8 cellular contexts compared by ENCODE assay signal in genomic region chr11:32829680-32830412, GRCh38. TPM values are rescaled to one million over a fixed set of nuclear protein-coding genes. Genes with fewer than 3 reads are reported as not detected.
DNase-seq lines count a peak whose midpoint lies in the region; ATAC-seq and TF ChIP-seq lines count a peak whose summit lies in the region.

Gene PRRG4, plus strand, starts transcription at chr11:32829927. Its CDS starts 603 bp downstream, at chr11:32830530.

- TF ChIP-seq POLR2A in GM19099 (IDR thresholded peaks at IDR 0.05; ENCODE audit: extremely low read depth, insufficient read length, low read depth), result peak; percentile 74

- WGBS in hepatocyte (ENCODE audit: low lambda C conversion rate, missing lambda C conversion rate), result 1% methylated on average over 66 of the region's 85 CpGs

- no peaks in the 10 kb centered on the region for H3K79me2 ChIP-seq in hepatocyte

- H3K9me3 Mint-ChIP-seq in activated naive CD8-positive, alpha-beta T cell treated with anti-CD3 and anti-CD28 coated beads, Interleukin-2, amount 50 U/mL, for 24 hours, result no peaks in the 10 kb centered on the region

- H3K4me3 ChIP-seq in hepatocyte, result peak within 1 kb of the TSS; percentile 71
- H3K4me3 ChIP-seq in retinal pigment epithelial cell (ENCODE audit: low read length), result peak within 1 kb of the TSS; percentile 59

- H3K9me2 ChIP-seq in hepatocyte (replicated peaks; ENCODE audit: insufficient read depth), result no peaks in the 10 kb centered on the region

- H3K4me1 Mint-ChIP-seq in activated naive CD8-positive, alpha-beta T cell treated with anti-CD3 and anti-CD28 coated beads, Interleukin-2, amount 50 U/mL, for 24 hours, result peaks cover 11% of the 10 kb centered on the region

- no peaks in the 10 kb centered on the region for H3K36me3 Mint-ChIP-seq in activated naive CD8-positive, alpha-beta T cell treated with anti-CD3 and anti-CD28 coated beads, Interleukin-2, amount 50 U/mL, for 24 hours (ENCODE audit: low read depth)

- no peaks in the 10 kb centered on the region for H3K9me3 ChIP-seq in hepatocyte (ENCODE audit: low read depth)

- H3K27ac ChIP-seq in hepatocyte, result peak within 1 kb of the TSS; percentile 89

- H2AFZ ChIP-seq in hepatocyte, result peak within 1 kb of the TSS; percentile 93

- peak within 1 kb of the TSS; percentile 68 for H3K27ac Mint-ChIP-seq in activated naive CD8-positive, alpha-beta T cell treated with anti-CD3 and anti-CD28 coated beads, Interleukin-2, amount 50 U/mL, for 24 hours

- H4K20me1 ChIP-seq in hepatocyte (ENCODE audit: insufficient read depth, poor library complexity, severe bottlenecking), result no peaks in the 10 kb centered on the region

- no peaks in the 10 kb centered on the region for H3K4me1 ChIP-seq in hepatocyte (ENCODE audit: insufficient read depth)

- no peak for TF ChIP-seq CTCF in hepatocyte (IDR thresholded peaks at IDR 0.05; ENCODE audit: poor library complexity)
- TF ChIP-seq CTCF in retinal pigment epithelial cell (conservative IDR thresholded peaks at IDR 0.05; ENCODE audit: low read depth, low read length), result no peak

- H3K4me2 ChIP-seq in hepatocyte, result peak within 1 kb of the TSS; percentile 91

- H3K27me3 Mint-ChIP-seq in activated naive CD8-positive, alpha-beta T cell treated with anti-CD3 and anti-CD28 coated beads, Interleukin-2, amount 50 U/mL, for 24 hours, result peaks cover 32% of the 10 kb centered on the region

- peak within 1 kb of the TSS; percentile 84 for H3K4me3 Mint-ChIP-seq in activated naive CD8-positive, alpha-beta T cell treated with anti-CD3 and anti-CD28 coated beads, Interleukin-2, amount 50 U/mL, for 24 hours

- ATAC-seq in HG03139 (IDR thresholded peaks at IDR 0.05; ENCODE audit: unreplicated experiment), result peak; percentile 60
- peak; percentile 82 for ATAC-seq in activated naive CD8-positive, alpha-beta T cell treated with anti-CD3 and anti-CD28 coated beads, Interleukin-2, amount 50 U/mL, for 24 hours

- H3K27me3 ChIP-seq in hepatocyte, result no peaks in the 10 kb centered on the region

- no peaks in the 10 kb centered on the region for H3K36me3 ChIP-seq in hepatocyte (replicated peaks; ENCODE audit: insufficient read depth, low read depth)

- DNase-seq in COLO829 (ENCODE audit: low spot score), result peak; percentile 50
- DNase-seq in NOMO-1 treated with DMSO at 0.1 percent for 48 hours (lab: John Stamatoyannopoulos, UW; ENCODE audit: unreplicated experiment), result peak; percentile 80
- DNase-seq in activated naive CD8-positive, alpha-beta T cell treated with anti-CD3 and anti-CD28 coated beads, Interleukin-2, amount 50 U/mL, for 24 hours, result peak; percentile 60
- DNase-seq in hepatocyte (ENCODE audit: low spot score), result peak; percentile 89
- no peak for DNase-seq in retinal pigment epithelial cell (ENCODE audit: low read depth)
- no peak for DNase-seq in kidney glomerular epithelial cell (lab: John Stamatoyannopoulos, UW)

RNA-seq across cellular contexts. Expression of gene PRRG4, which starts in this region (rescaled TPM):
- total RNA-seq in hepatocyte, result 9.2 and 12.1 TPM in 2 replicates
- 3.0 TPM in 2 replicates for polyA plus RNA-seq in hepatocyte

Comparison
In these comparisons a context has a peak if more than half of its experiments do, and no peak if none do; other contexts are left out.
1. DNase-seq: peak in COLO829 (single experiment), NOMO-1 treated with DMSO at 0.1 percent for 48 hours (single experiment), activated naive CD8-positive, alpha-beta T cell treated with anti-CD3 and anti-CD28 coated beads, Interleukin-2, amount 50 U/mL, for 24 hours (single experiment) and hepatocyte (single experiment); none in retinal pigment epithelial cell (single experiment) and kidney glomerular epithelial cell (single experiment).